In the genomic region with DNA sequence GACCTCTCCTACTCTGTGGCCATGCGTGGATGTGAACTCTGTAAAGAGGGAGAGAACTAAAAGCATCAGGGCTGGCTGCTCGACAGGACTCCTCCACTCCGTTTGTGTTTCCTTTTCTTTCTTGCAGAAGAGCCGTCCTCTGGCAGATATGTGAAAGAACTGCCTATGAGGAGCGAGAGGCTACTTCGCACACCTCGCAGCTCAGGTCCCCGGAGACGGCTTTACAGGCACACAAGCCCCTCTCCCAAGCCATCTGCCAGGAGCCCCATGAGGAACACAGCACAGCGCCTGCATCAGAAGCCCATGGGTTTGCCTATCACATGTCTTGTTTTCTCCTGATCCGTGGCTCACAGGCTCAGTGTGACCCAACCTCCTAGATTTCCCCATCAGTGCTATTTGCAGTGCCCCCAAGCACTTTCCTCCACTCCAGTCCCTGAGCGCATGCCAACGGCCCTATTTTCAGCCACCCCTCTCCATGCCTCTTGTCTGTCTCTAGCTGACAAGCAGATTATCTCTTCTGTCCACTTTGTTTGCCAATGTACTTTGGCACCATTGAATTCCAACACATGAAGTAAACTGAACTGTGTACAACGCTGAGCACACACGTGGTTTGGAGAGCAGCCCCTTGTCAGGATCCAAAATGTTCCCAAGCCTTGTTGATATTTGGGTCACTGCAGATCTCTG, we compare ENCODE assay signal across 12 cellular contexts.
DNase-seq lines count a peak whose midpoint lies in the region; ATAC-seq, FAIRE-seq and TF ChIP-seq lines count a peak whose summit lies in the region.
"Had no signal": no experiment of that assay in that cellular context is flagged by ENCODE, and none has a peak within 500 bp of the region (broad histone marks: within the 10 kb centered on the region; RNA-seq: fewer than 3 reads in every experiment).

No MANE protein-coding gene starts in this region.

- no peak for TF ChIP-seq CTCF in A549 (IDR thresholded peaks at IDR 0.05)
- no peak for TF ChIP-seq CTCF in pancreas (IDR thresholded peaks at IDR 0.05)
- no peak for TF ChIP-seq CTCF in brain microvascular endothelial cell (IDR thresholded peaks at IDR 0.05; ENCODE audit: low read depth, low read length, missing control alignments)

- TF ChIP-seq POLR2A in A549 (IDR thresholded peaks at IDR 0.05; ENCODE audit: low read length), result no peak

- FAIRE-seq in A549 (lab: Jason Lieb, UNC) (no peak), pancreas (lab: Jason Lieb, UNC) (no peak)

- DNase-seq in A549 (ENCODE audit: low read depth in 1 of 2, low spot score in 1 of 2) (no peak), SK-MEL-5 (ENCODE audit: low read depth, low spot score) (peak; percentile 75), cardiac septum (ENCODE audit: low spot score) (peak; percentile 85), pancreas (peak in 1 of 6 donors; percentile 21), brain microvascular endothelial cell (no peak), HCEC 1CT (no peak)
- DNase-seq: activated gamma-delta T cell; effector CD4-positive, alpha-beta T cell; Karpas-422; WERI-Rb-1 had no signal

- ATAC-seq in A549, result no peak
- peak; percentile 8 to 27 (median 20) for ATAC-seq in pancreas
- no peak for ATAC-seq in HG02642 (IDR thresholded peaks at IDR 0.05; ENCODE audit: poor library complexity, unreplicated experiment)
- no peak for ATAC-seq in HG03469 (IDR thresholded peaks at IDR 0.05; ENCODE audit: unreplicated experiment)

- peak overlapping the region; percentile 75 for H3K4me2 ChIP-seq in A549

- intact Hi-C loops in cardiac septum (cut with DNase I) (loop anchor here (2.0 to 10.0 kb wide), 9 partner anchors 106 to 879 kb away; no protein-coding TSS in a partner anchor), pancreas (cut with DNase I) (loop anchor here in 2 of 3 donors (5.0 to 10.0 kb wide), 2 partner anchors 1419 to 1427 kb away; no protein-coding TSS in a partner anchor)

- POLR2A ChIA-PET in A549 (lab: Yijun Ruan, JAX), result no interaction called here

- TF ChIP-seq EP300 in A549 (IDR thresholded peaks at IDR 0.05), result no peak

- H3K27me3 ChIP-seq in pancreas (peaks cover 0 to 8% (median 4%) of the 10 kb centered on the region in 4 donors), brain microvascular endothelial cell (replicated peaks) (no peaks in the 10 kb centered on the region)

- TF ChIP-seq RAD21 in A549 (conservative IDR thresholded peaks at IDR 0.05 in 1 of 2, IDR thresholded peaks at IDR 0.05 in 1 of 2), result no peak

- H3K9me3 ChIP-seq in A549 (no peaks in the 10 kb centered on the region), pancreas (no peaks in the 10 kb centered on the region)

- peak overlapping the region; percentile 92 to 93 for H3K27ac ChIP-seq in A549
- no peak overlapping the region for H3K27ac ChIP-seq in pancreas
- no peak overlapping the region for H3K27ac ChIP-seq in brain microvascular endothelial cell
- H3K27ac ChIP-seq: WERI-Rb-1 had no signal

- H3K4me3 ChIP-seq in A549, result no peak overlapping the region
- no peak overlapping the region for H3K4me3 ChIP-seq in pancreas
- no peak overlapping the region for H3K4me3 ChIP-seq in brain microvascular endothelial cell (ENCODE audit: low read depth, low read length)

- CTCF ChIA-PET in A549 (lab: Yijun Ruan, JAX), result interaction anchor here (1.6 to 2.3 kb wide), 2 partner anchors 105 to 109 kb away, joined by 6 read pairs; no protein-coding TSS in a partner anchor

- 78% methylated on average over 15 of the region's 15 CpGs for WGBS in A549 (ENCODE audit: missing lambda C conversion rate)
- 39 to 46% methylated on average over 15 of the region's 15 CpGs for WGBS in pancreas, 2 donors

- in situ Hi-C loops in SK-MEL-5 (cut with HindIII; ENCODE audit: low pct_unique_long_range_greater_than_20kb, low sequenced_read_pairs), result no loop called here
- in situ Hi-C loops in brain microvascular endothelial cell (cut with HindIII; ENCODE audit: low pct_ligation_motif_present, low sequenced_read_pairs), result no loop called here

- no peaks in the 10 kb centered on the region for H3K36me3 ChIP-seq in pancreas
- no peaks in the 10 kb centered on the region for H3K36me3 ChIP-seq in brain microvascular endothelial cell (replicated peaks)
- H3K36me3 ChIP-seq: WERI-Rb-1 had no signal

- H3K4me1 ChIP-seq in A549 (peaks cover 65% of the 10 kb centered on the region), pancreas (peaks cover 0 to 13% (median 0%) of the 10 kb centered on the region in 3 donors)

TF ChIP-seq in A549, 52 proteins besides CTCF, POLR2A, EP300 and RAD21:
- TF ChIP-seq ZFP36 (IDR thresholded peaks at IDR 0.05; ENCODE audit: borderline replicate concordance, partially characterized antibody) (no peak), CBX2 (IDR thresholded peaks at IDR 0.05; ENCODE audit: borderline replicate concordance, low read depth) (no peak), SMC3 (IDR thresholded peaks at IDR 0.05) (no peak), CEBPB (IDR thresholded peaks at IDR 0.05) (no peak), ESRRA (IDR thresholded peaks at IDR 0.05; ENCODE audit: borderline replicate concordance, low read length) (no peak), JUNB (IDR thresholded peaks at IDR 0.05) (no peak), HEYL (CRISPR knock-in tag; IDR thresholded peaks at IDR 0.05) (no peak), SREBF2 (IDR thresholded peaks at IDR 0.05) (no peak), EHF (CRISPR knock-in tag; IDR thresholded peaks at IDR 0.05) (no peak), RARB (CRISPR knock-in tag; IDR thresholded peaks at IDR 0.05) (no peak), NR3C1 (IDR thresholded peaks at IDR 0.05) (no peak), NPAS2 (CRISPR knock-in tag; IDR thresholded peaks at IDR 0.05; ENCODE audit: borderline replicate concordance) (no peak), TP53 (CRISPR knock-in tag; IDR thresholded peaks at IDR 0.05) (no peak), RCOR1 (IDR thresholded peaks at IDR 0.05; ENCODE audit: low read depth, low read length) (no peak), HOXB5 (CRISPR knock-in tag; IDR thresholded peaks at IDR 0.05) (peak; percentile 19; the same call in 1 of the 2 replicates), MAFK (IDR thresholded peaks at IDR 0.05; ENCODE audit: partially characterized antibody) (no peak), TFCP2L1 (CRISPR knock-in tag; IDR thresholded peaks at IDR 0.05) (no peak), ZNF302 (CRISPR knock-in tag; IDR thresholded peaks at IDR 0.05) (0 out of 2 replicates have a peak, but pooled peaks have one; percentile 59), NFE2L2 (conservative IDR thresholded peaks at IDR 0.05; ENCODE audit: low read length) (no peak), KDM5A (IDR thresholded peaks at IDR 0.05) (no peak), KDM1A (IDR thresholded peaks at IDR 0.05; ENCODE audit: low read depth) (no peak), RNF2 (IDR thresholded peaks at IDR 0.05; ENCODE audit: borderline replicate concordance, low read depth) (no peak)
- TF ChIP-seq, protein P1, sequence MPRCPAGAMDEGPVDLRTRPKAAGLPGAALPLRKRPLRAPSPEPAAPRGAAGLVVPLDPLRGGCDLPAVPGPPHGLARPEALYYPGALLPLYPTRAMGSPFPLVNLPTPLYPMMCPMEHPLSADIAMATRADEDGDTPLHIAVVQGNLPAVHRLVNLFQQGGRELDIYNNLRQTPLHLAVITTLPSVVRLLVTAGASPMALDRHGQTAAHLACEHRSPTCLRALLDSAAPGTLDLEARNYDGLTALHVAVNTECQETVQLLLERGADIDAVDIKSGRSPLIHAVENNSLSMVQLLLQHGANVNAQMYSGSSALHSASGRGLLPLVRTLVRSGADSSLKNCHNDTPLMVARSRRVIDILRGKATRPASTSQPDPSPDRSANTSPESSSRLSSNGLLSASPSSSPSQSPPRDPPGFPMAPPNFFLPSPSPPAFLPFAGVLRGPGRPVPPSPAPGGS (IDR thresholded peaks at IDR 0.05), result no peak
- TF ChIP-seq, protein P2, sequence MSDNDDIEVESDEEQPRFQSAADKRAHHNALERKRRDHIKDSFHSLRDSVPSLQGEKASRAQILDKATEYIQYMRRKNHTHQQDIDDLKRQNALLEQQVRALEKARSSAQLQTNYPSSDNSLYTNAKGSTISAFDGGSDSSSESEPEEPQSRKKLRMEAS (IDR thresholded peaks at IDR 0.05), result peak; percentile 32; the same call in 1 of the 2 replicates
- TF ChIP-seq, protein P3, sequence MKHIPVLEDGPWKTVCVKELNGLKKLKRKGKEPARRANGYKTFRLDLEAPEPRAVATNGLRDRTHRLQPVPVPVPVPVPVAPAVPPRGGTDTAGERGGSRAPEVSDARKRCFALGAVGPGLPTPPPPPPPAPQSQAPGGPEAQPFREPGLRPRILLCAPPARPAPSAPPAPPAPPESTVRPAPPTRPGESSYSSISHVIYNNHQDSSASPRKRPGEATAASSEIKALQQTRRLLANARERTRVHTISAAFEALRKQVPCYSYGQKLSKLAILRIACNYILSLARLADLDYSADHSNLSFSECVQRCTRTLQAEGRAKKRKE (CRISPR knock-in tag; IDR thresholded peaks at IDR 0.05; ENCODE audit: low read depth), result no peak
- TF ChIP-seq, protein P4, sequence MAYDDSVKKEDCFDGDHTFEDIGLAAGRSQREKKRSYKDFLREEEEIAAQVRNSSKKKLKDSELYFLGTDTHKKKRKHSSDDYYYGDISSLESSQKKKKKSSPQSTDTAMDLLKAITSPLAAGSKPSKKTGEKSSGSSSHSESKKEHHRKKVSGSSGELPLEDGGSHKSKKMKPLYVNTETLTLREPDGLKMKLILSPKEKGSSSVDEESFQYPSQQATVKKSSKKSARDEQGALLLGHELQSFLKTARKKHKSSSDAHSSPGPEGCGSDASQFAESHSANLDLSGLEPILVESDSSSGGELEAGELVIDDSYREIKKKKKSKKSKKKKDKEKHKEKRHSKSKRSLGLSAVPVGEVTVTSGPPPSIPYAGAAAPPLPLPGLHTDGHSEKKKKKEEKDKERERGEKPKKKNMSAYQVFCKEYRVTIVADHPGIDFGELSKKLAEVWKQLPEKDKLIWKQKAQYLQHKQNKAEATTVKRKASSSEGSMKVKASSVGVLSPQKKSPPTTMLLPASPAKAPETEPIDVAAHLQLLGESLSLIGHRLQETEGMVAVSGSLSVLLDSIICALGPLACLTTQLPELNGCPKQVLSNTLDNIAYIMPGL (CRISPR knock-in tag; IDR thresholded peaks at IDR 0.05; ENCODE audit: borderline replicate concordance), result no peak

Comparison
In these comparisons a context has a peak if more than half of its experiments do, and no peak if none do; other contexts are left out.
1. ATAC-seq: peak in pancreas (4 of 4); none in A549 (0 of 2), HG02642 (single experiment) and HG03469 (single experiment).
2. DNase-seq: peak in SK-MEL-5 (single experiment) and cardiac septum (single experiment); none in A549 (0 of 2), brain microvascular endothelial cell (single experiment) and HCEC 1CT (single experiment).
3. H3K27ac ChIP-seq: peak in A549 (2 of 2); none in pancreas (0 of 4) and brain microvascular endothelial cell (single experiment).